Comparison of ENCODE assay signal across 33 cellular contexts in the genomic region with DNA sequence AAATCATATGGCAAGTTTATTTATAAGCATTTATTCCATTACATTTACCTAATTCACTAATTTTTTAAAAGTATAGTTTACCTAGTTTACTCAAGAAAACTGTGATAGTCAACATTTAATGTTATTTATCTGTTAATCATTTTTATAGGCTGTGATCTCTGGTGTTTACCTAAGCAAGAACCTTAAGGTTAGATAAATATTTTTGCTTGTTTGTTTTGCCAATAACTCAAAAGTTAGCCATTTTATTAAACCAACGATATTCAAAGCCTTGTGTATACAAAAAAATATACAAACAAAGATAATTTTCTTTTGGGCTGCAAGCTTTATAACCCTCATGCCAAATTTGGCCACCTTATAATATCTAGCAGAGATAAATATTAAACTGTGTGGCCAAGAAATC.
"Had no signal": no experiment of that assay in that cellular context is flagged by ENCODE, and none has a peak within 500 bp of the region (broad histone marks: within the 10 kb centered on the region; RNA-seq: fewer than 3 reads in every experiment).

No MANE protein-coding gene starts in this region.

- H3K4me3 ChIP-seq: adrenal gland, ascending aorta, body of pancreas, breast epithelium, cardiac muscle cell had no signal

- H3K27ac ChIP-seq: adrenal gland, ascending aorta, body of pancreas, brain microvascular endothelial cell, breast epithelium, cardiac muscle cell had no signal

- H3K36me3 ChIP-seq: adrenal gland, ascending aorta, brain microvascular endothelial cell, breast epithelium, cardiac muscle cell had no signal

- H3K4me1 ChIP-seq: adrenal gland, breast epithelium had no signal

- FAIRE-seq: astrocyte, bronchial epithelial cell had no signal

- H3K27me3 ChIP-seq: adrenal gland, ascending aorta, body of pancreas, brain microvascular endothelial cell, breast epithelium, cardiac muscle cell had no signal

- ATAC-seq: activated naive CD4-positive, alpha-beta T cell treated with anti-CD3 and anti-CD28 coated beads, Interleukin-2, amount 50 U/mL, for 72 hours; activated naive CD8-positive, alpha-beta T cell treated with anti-CD3 and anti-CD28 coated beads, Interleukin-2, amount 50 U/mL, for 24 hours; activated T-cell treated with anti-CD3 and anti-CD28 coated beads, Interleukin-2, amount 50 U/mL, for 4 hours; activated T-cell treated with anti-CD3 and anti-CD28 coated beads, Interleukin-2, amount 50 U/mL, for 72 hours; activated T-helper 17 cell treated with anti-CD3 and anti-CD28 coated beads, Interleukin-2, amount 50 U/mL, for 72 hours; body of pancreas had no signal

- H3K9me3 ChIP-seq: ascending aorta, body of pancreas, breast epithelium had no signal

- DNase-seq: activated effector memory CD4-positive, alpha-beta T cell treated with anti-CD3 and anti-CD28 coated beads, Interleukin-2, amount 50 U/mL, for 16 hours; activated effector memory CD4-positive, alpha-beta T cell treated with Interleukin-2 at 50 U/mL for 16 hours; activated gamma-delta T cell; activated gamma-delta T cell treated with Interleukin-2 at 50 U/mL for 16 hours; activated naive CD4-positive, alpha-beta T cell; activated naive CD4-positive, alpha-beta T cell treated with anti-CD3 and anti-CD28 coated beads for 36 hours; activated naive CD4-positive, alpha-beta T cell treated with anti-CD3 and anti-CD28 coated beads, Interleukin-2, amount 10 ng/mL, durations not matched to agents 7 days and 5 days; activated naive CD4-positive, alpha-beta T cell treated with anti-CD3 and anti-CD28 coated beads, Interleukin-2, amount 50 U/mL, for 16 hours; activated naive CD4-positive, alpha-beta T cell treated with Interleukin-2 at 50 U/mL for 16 hours; activated naive CD8-positive, alpha-beta T cell treated with anti-CD3 and anti-CD28 coated beads for 36 hours; activated naive CD8-positive, alpha-beta T cell treated with anti-CD3 and anti-CD28 coated beads, Interleukin-2, amount 10 ng/mL, durations not matched to agents 7 days and 5 days; activated naive CD8-positive, alpha-beta T cell treated with anti-CD3 and anti-CD28 coated beads, Interleukin-2, amount 50 U/mL, for 24 hours; activated T-cell treated with anti-CD3 and anti-CD28 coated beads, Interleukin-2, amount 50 U/mL, for 24 hours; activated T-cell treated with anti-CD3 and anti-CD28 coated beads, Interleukin-2, amount 50 U/mL, for 4 hours; activated T-cell treated with anti-CD3 and anti-CD28 coated beads, Interleukin-2, amount 50 U/mL, for 48 hours; activated T-cell treated with anti-CD3 and anti-CD28 coated beads, Interleukin-2, amount 50 U/mL, for 72 hours; adrenal gland; amniotic stem cell; amygdala; anterior cingulate cortex; aorta; body of pancreas; brain microvascular endothelial cell; caudate nucleus; central memory CD4-positive, alpha-beta T cell; cerebellar nuclear complex had no signal
